Comparison of ENCODE assay signal across 8 cellular contexts in the genomic region with DNA sequence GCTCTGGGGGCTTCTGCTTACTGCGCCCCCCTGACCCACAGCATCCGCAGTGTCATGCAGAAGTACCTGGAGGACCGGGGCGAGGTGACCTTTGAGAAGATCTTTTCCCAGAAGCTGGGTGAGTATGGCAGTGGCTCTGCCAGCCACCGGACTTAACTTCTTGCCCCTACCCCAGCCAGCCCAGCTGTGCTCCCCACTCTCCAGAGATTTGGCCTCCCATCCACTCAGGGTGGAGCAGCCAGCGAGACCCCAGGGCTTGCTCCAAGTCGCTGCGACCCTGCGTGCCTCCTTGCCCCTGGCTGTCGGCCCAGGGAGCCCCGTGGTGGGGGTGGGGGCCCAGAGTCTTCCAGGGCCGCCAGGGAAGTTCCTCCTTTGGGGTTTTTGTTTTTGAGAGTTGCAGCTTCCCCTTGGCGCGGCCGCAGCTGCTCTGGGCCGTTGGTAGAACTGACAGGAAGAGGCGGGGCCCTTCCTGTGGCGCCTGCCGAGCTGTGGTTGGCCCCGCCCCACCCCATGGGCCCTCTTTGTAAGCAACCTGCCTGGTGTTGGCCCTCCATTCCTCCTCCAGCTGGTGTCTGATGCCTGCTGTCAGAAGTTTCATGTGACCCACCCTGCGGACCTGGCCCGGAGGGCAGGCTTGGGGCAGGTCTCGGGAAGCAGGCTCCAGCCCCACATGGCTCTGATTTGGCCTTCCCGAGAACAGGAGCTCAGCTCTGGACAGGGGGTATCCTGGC. TPM values are rescaled to one million over a fixed set of nuclear protein-coding genes. Genes with fewer than 3 reads are reported as not detected.
DNase-seq lines count a peak whose midpoint lies in the region; ATAC-seq and TF ChIP-seq lines count a peak whose summit lies in the region.

No MANE protein-coding gene starts in this region.

- peak; percentile 93 for ATAC-seq in CD4-positive, alpha-beta T cell (ENCODE audit: poor library complexity)
- ATAC-seq in GM19463 (IDR thresholded peaks at IDR 0.05; ENCODE audit: unreplicated experiment) = peak; percentile 91
- peak; percentile 76 to 90 (median 88) for ATAC-seq in heart left ventricle

- H3K27ac Mint-ChIP-seq in CD4-positive, alpha-beta T cell = peak overlapping the region; percentile 90

- CTCF ChIA-PET in CD4-positive, alpha-beta T cell (lab: Charles Lee) = interaction anchor here (0.6 to 4.1 kb wide), 5 partner anchors 10 to 113 kb away, joined by 4 to 26 read pairs (median 7); a partner anchor contains a TSS

- TF ChIP-seq CTCF in CD4-positive, alpha-beta T cell (IDR thresholded peaks at IDR 0.05) = no peak
- no peak for TF ChIP-seq CTCF in HL-60 (IDR thresholded peaks at IDR 0.05; ENCODE audit: insufficient read depth, low read length)
- no peak for TF ChIP-seq CTCF in heart left ventricle (IDR thresholded peaks at IDR 0.05)

- H3K9me3 ChIP-seq in CD4-positive, alpha-beta T cell (ENCODE audit: control insufficient read depth, low read length) = no peaks in the 10 kb centered on the region
- H3K9me3 ChIP-seq in SJSA1 (replicated peaks) (no peaks in the 10 kb centered on the region), heart left ventricle (no peaks in the 10 kb centered on the region), skeletal muscle satellite cell (replicated peaks; ENCODE audit: low read length) (no peaks in the 10 kb centered on the region)

- H3K9ac ChIP-seq in skeletal muscle satellite cell (ENCODE audit: low read depth, low read length) = peak overlapping the region; percentile 84

- peak overlapping the region; percentile 91 for H3K4me3 Mint-ChIP-seq in CD4-positive, alpha-beta T cell

- DNase-seq in CD4-positive, alpha-beta T cell = peak; percentile 81 to 94 (median 92)
- DNase-seq in HL-60 (ENCODE audit: low read depth in 1 of 2, low spot score in 1 of 2) (peak; percentile 98 to 99), SJSA1 (ENCODE audit: low read depth in 1 of 2, low spot score in 2 of 2) (peak; percentile 93 to 94), heart left ventricle (peak; percentile 91 to 97 (median 93)), DMS114 treated with DMSO at 0.1 percent for 48 hours (lab: John Stamatoyannopoulos, UW; ENCODE audit: unreplicated experiment) (no peak)
- peak; percentile 89 for DNase-seq in activated naive CD4-positive, alpha-beta T cell treated with anti-CD3 and anti-CD28 coated beads, Interleukin-2, amount 50 U/mL, for 16 hours

- peaks cover 92% of the 10 kb centered on the region for H3K36me3 ChIP-seq in SJSA1
- peaks cover 0 to 52% (median 35%) of the 10 kb centered on the region in 9 donors for H3K36me3 ChIP-seq in heart left ventricle
- H3K36me3 ChIP-seq in skeletal muscle satellite cell (ENCODE audit: insufficient read depth, low read length) = peaks cover 42% of the 10 kb centered on the region

- H3K27me3 Mint-ChIP-seq in CD4-positive, alpha-beta T cell = no peaks in the 10 kb centered on the region

- H3K4me1 ChIP-seq in SJSA1 (replicated peaks) (peaks cover 53% of the 10 kb centered on the region), heart left ventricle (peaks cover 28 to 99% (median 73%) of the 10 kb centered on the region in 12 donors), skeletal muscle satellite cell (ENCODE audit: control insufficient read depth, insufficient read depth, low read length) (peaks cover 37% of the 10 kb centered on the region)

- H3K36me3 Mint-ChIP-seq in CD4-positive, alpha-beta T cell (ENCODE audit: low read depth) = peaks cover 70% of the 10 kb centered on the region

- intact Hi-C loops in CD4-positive, alpha-beta T cell (cut with DNase I, micrococcal nuclease) = loop anchor here (1.0 kb wide), 4 partner anchors 9 to 40 kb away; no protein-coding TSS in a partner anchor
- intact Hi-C loops in heart left ventricle (cut with DNase I) = loop anchor here in 1 of 10 donors (1.0 kb wide), 1 partner anchor 11 kb away; no protein-coding TSS in a partner anchor

- H3K4me3 ChIP-seq in HL-60 (replicated peaks; ENCODE audit: insufficient read depth, low read length) (peak overlapping the region; percentile 22), SJSA1 (peak overlapping the region; percentile 22), heart left ventricle (peak overlapping the region in 10 of 12 donors; percentile 22 to 54 (median 42)), skeletal muscle satellite cell (ENCODE audit: low read length) (peak overlapping the region; percentile 65)

- no peaks in the 10 kb centered on the region for H3K27me3 ChIP-seq in CD4-positive, alpha-beta T cell (ENCODE audit: control insufficient read depth, insufficient read depth, low read length)
- H3K27me3 ChIP-seq in HL-60 (ENCODE audit: insufficient read depth, poor library complexity, severe bottlenecking) (no peaks in the 10 kb centered on the region), SJSA1 (replicated peaks) (no peaks in the 10 kb centered on the region), heart left ventricle (no peaks in the 10 kb centered on the region), skeletal muscle satellite cell (ENCODE audit: control insufficient read depth, insufficient read depth, low read length) (no peaks in the 10 kb centered on the region)

- peaks cover 64% of the 10 kb centered on the region for H3K4me1 Mint-ChIP-seq in CD4-positive, alpha-beta T cell (ENCODE audit: low read depth)

- peak overlapping the region; percentile 81 for H3K4me2 ChIP-seq in skeletal muscle satellite cell (ENCODE audit: low read length)

- POLR2A ChIA-PET in CD4-positive, alpha-beta T cell (lab: Charles Lee) = interaction anchor here (0.6 to 5.3 kb wide), 23 partner anchors 10 to 1778 kb away, joined by 3 to 191 read pairs (median 5); a partner anchor contains a TSS

- peak overlapping the region; percentile 97 for H3K27ac ChIP-seq in CD4-positive, alpha-beta T cell (ENCODE audit: low read depth, low read length)
- H3K27ac ChIP-seq in HL-60 (replicated peaks) (peak overlapping the region; percentile 100), SJSA1 (peak overlapping the region; percentile 74), heart left ventricle (peak overlapping the region; percentile 78 to 100 (median 88))

- peak in 1 of 2 donors; percentile 52 for TF ChIP-seq POLR2A in heart left ventricle (IDR thresholded peaks at IDR 0.05)

- H3K9me3 Mint-ChIP-seq in CD4-positive, alpha-beta T cell = no peaks in the 10 kb centered on the region

- 12 to 27% (median 22%) methylated on average over 16 to 24 of the region's 24 CpGs for WGBS in heart left ventricle, 4 donors

RNA-seq across cellular contexts. Expression of a gene that starts 11.1 kb away (rescaled TPM):
- 100 to 1,000 TPM; 309 to 325 TPM for total RNA-seq in CD4-positive, alpha-beta T cell
- total RNA-seq in SJSA1 (2014; rRNA removed; shearing (Covaris generic)) = 96.2 and 138 TPM in 2 replicates
- 100 to 1,000 TPM in 1 of 9 donors, 10 to 100 TPM in 8; 40.1 to 107 (median 49.6) TPM for total RNA-seq in heart left ventricle
- 10 to 100 TPM; 55.6 to 63.8 TPM for polyA plus RNA-seq in heart left ventricle
- total RNA-seq in skeletal muscle satellite cell (2012; rRNA removed) = 26.6 and 33.0 TPM in 2 replicates

RNA-seq across cellular contexts. Expression of a gene that starts 11.7 kb away (rescaled TPM):
- total RNA-seq in CD4-positive, alpha-beta T cell = 100 to 1,000 TPM; 160 to 161 TPM
- total RNA-seq in SJSA1 (2014; rRNA removed; shearing (Covaris generic)) = 40.2 and 61.7 TPM in 2 replicates
- total RNA-seq in heart left ventricle = 10 to 100 TPM in 6 of 9 donors, 1 to 10 TPM in 3; 7.6 to 43.6 (median 12.8) TPM
- 10 to 100 TPM; 12.3 to 17.6 TPM for polyA plus RNA-seq in heart left ventricle
- total RNA-seq in skeletal muscle satellite cell (2012; rRNA removed) = 29.1 and 29.4 TPM in 2 replicates

RNA-seq across cellular contexts. Expression of a gene that starts 25.9 kb away (rescaled TPM):
- total RNA-seq in CD4-positive, alpha-beta T cell = 1 to 10 TPM; 8.5 to 8.8 TPM
- 13.4 and 17.5 TPM in 2 replicates for total RNA-seq in SJSA1 (2014; rRNA removed; shearing (Covaris generic))
- total RNA-seq in heart left ventricle = 10 to 100 TPM; 10.8 to 23.9 (median 16.8) TPM
- 1 to 10 TPM; 8.1 to 9.4 TPM for polyA plus RNA-seq in heart left ventricle
- total RNA-seq in skeletal muscle satellite cell (2012; rRNA removed) = 8.5 and 14.7 TPM in 2 replicates
